In genomic region chr7:46461334-46461777, GRCh38 we compare ENCODE assay signal across 17 cellular contexts.
DNase-seq lines count a peak whose midpoint lies in the region; ATAC-seq and TF ChIP-seq lines count a peak whose summit lies in the region.
"Had no signal": no experiment of that assay in that cellular context is flagged by ENCODE, and none has a peak within 500 bp of the region (broad histone marks: within the 10 kb centered on the region; RNA-seq: fewer than 3 reads in every experiment).

No MANE protein-coding gene starts in this region.

- H3K4me3 ChIP-seq in mammary epithelial cell (replicated peaks in 1 of 3; ENCODE audit: insufficient read depth in 1 of 3, low read depth in 2 of 3, low read length in 3 of 3) (no peak overlapping the region), breast epithelium (no peak overlapping the region), fibroblast of pulmonary artery (replicated peaks; ENCODE audit: low read depth, low read length) (no peak overlapping the region), subcutaneous abdominal adipose tissue (ENCODE audit: low read depth in 1 of 5, low read length in 5 of 5) (peak overlapping the region in 3 of 5 donors; percentile 3 to 13 (median 8))
- H3K4me3 ChIP-seq: GM12878, HAP-1 had no signal

- DNase-seq in mammary epithelial cell (no peak), breast epithelium (ENCODE audit: low spot score in 2 of 2) (no peak), WTC11 (ENCODE audit: low spot score) (no peak), fibroblast of pulmonary artery (ENCODE audit: low read depth) (peak; percentile 65), retina (no peak), sciatic nerve (ENCODE audit: low spot score) (no peak)
- DNase-seq: NCI-H146; NCI-H2107; NCI-H226; NCI-H526 treated with DMSO at 0.1 percent for 48 hours; NK-92 treated with Interleukin-12 subunit alpha and Interleukin-12 subunit beta, amount 100 ng/mL, for 24 hours had no signal

- in situ Hi-C loops in mammary epithelial cell (cut with MboI; ENCODE audit: low sequenced_read_pairs in 2 of 2) = no loop called here

- H3K79me2 ChIP-seq in mammary epithelial cell (ENCODE audit: insufficient read depth, low read length) = no peaks in the 10 kb centered on the region

- H3K9ac ChIP-seq in mammary epithelial cell (ENCODE audit: insufficient read depth, low read length) (no peak overlapping the region), subcutaneous abdominal adipose tissue (ENCODE audit: low read length in 5 of 5) (no peak overlapping the region)

- CTCF ChIA-PET in mammary epithelial cell (lab: Charles Lee; ENCODE audit: low non-redundant PET) = no interaction called here
- CTCF ChIA-PET in WTC11 (lab: Charles Lee) = no interaction called here

- peaks cover 42% of the 10 kb centered on the region for H3K36me3 Mint-ChIP-seq in WTC11
- H3K36me3 Mint-ChIP-seq: CD14-positive monocyte had no signal

- TF ChIP-seq CTCF in mammary epithelial cell (conservative IDR thresholded peaks at IDR 0.05 in 1 of 2, IDR thresholded peaks at IDR 0.05 in 1 of 2; ENCODE audit: extremely low read depth in 1 of 2, insufficient read depth in 1 of 2, low read depth in 1 of 2, low read length in 2 of 2) (no peak), breast epithelium (IDR thresholded peaks at IDR 0.05) (no peak), WTC11 (IDR thresholded peaks at IDR 0.05) (no peak), fibroblast of pulmonary artery (IDR thresholded peaks at IDR 0.05; ENCODE audit: low read length, missing control alignments) (no peak)

- 40% methylated on average over 2 of the region's 3 CpGs for WGBS in mammary epithelial cell (ENCODE audit: low coverage, missing lambda C conversion rate)

- no peak overlapping the region for H3K4me3 Mint-ChIP-seq in WTC11
- H3K4me3 Mint-ChIP-seq: CD14-positive monocyte had no signal

- no peak overlapping the region for H3K27ac Mint-ChIP-seq in WTC11
- H3K27ac Mint-ChIP-seq: CD14-positive monocyte had no signal

- intact Hi-C loops in mammary epithelial cell (cut with micrococcal nuclease) (no loop called here), breast epithelium (cut with DNase I; ENCODE audit: low total_unique reads) (no loop called here), sciatic nerve (cut with DNase I) (no loop called here)

- H3K4me1 ChIP-seq in mammary epithelial cell (ENCODE audit: insufficient read depth, low read length) = peaks cover 10% of the 10 kb centered on the region
- H3K4me1 ChIP-seq in breast epithelium = no peaks in the 10 kb centered on the region
- H3K4me1 ChIP-seq in subcutaneous abdominal adipose tissue (ENCODE audit: control insufficient read depth in 5 of 5, insufficient read depth in 5 of 5, low read length in 5 of 5) = peaks cover 0 to 1% (median 0%) of the 10 kb centered on the region in 5 donors
- H3K4me1 ChIP-seq: HAP-1 had no signal

- H3K9me3 ChIP-seq in mammary epithelial cell (replicated peaks; ENCODE audit: insufficient read depth, low read length) (peaks cover under 1% of the 10 kb centered on the region), breast epithelium (peaks cover 34 to 45% of the 10 kb centered on the region in 2 donors), subcutaneous abdominal adipose tissue (ENCODE audit: control insufficient read depth in 5 of 5, low read length in 5 of 5) (peaks cover 3 to 58% (median 38%) of the 10 kb centered on the region in 5 donors)
- H3K9me3 ChIP-seq: HAP-1 had no signal

- H3K36me3 ChIP-seq in mammary epithelial cell (ENCODE audit: insufficient read depth, low read length) (no peaks in the 10 kb centered on the region), breast epithelium (no peaks in the 10 kb centered on the region), subcutaneous abdominal adipose tissue (ENCODE audit: control insufficient read depth in 5 of 5, insufficient read depth in 5 of 5, low read length in 5 of 5) (no peaks in the 10 kb centered on the region)
- H3K36me3 ChIP-seq: HAP-1 had no signal

- dilution Hi-C loops in mammary epithelial cell (cut with HindIII; ENCODE audit: low sequenced_read_pairs) = no loop called here

- no peak overlapping the region for H3K4me2 ChIP-seq in mammary epithelial cell (ENCODE audit: insufficient read depth, low read depth, low read length)

- ATAC-seq in WTC11 (no peak), GM21825 (IDR thresholded peaks at IDR 0.05; ENCODE audit: unreplicated experiment) (no peak), sciatic nerve (no peak)
- ATAC-seq: GM12878 had no signal

- POLR2A ChIA-PET in WTC11 (lab: Charles Lee) = no interaction called here

- BruUV-seq in mammary epithelial cell (replicated peaks; lab: Mats Ljungman, UMichigan) = no TSS peak

- H3K27ac ChIP-seq in mammary epithelial cell (ENCODE audit: insufficient read depth, low read depth, low read length) = no peak overlapping the region
- no peak overlapping the region for H3K27ac ChIP-seq in breast epithelium
- no peak overlapping the region for H3K27ac ChIP-seq in subcutaneous abdominal adipose tissue (ENCODE audit: low read depth, low read length)
- H3K27ac ChIP-seq: 22Rv1 had no signal

- peaks cover 82% of the 10 kb centered on the region for H3K9me3 Mint-ChIP-seq in WTC11

- no peak for TF ChIP-seq POLR2A in breast epithelium (IDR thresholded peaks at IDR 0.05)

- H4K20me1 ChIP-seq in mammary epithelial cell (ENCODE audit: insufficient read depth, low read length) = no peaks in the 10 kb centered on the region

- H3K27me3 ChIP-seq in mammary epithelial cell (ENCODE audit: insufficient read depth, low read length) (no peaks in the 10 kb centered on the region), breast epithelium (no peaks in the 10 kb centered on the region), subcutaneous abdominal adipose tissue (ENCODE audit: control insufficient read depth in 5 of 5, insufficient read depth in 4 of 5, low read length in 5 of 5) (no peaks in the 10 kb centered on the region)

- H2AFZ ChIP-seq in mammary epithelial cell (ENCODE audit: low read depth, low read length) = peak overlapping the region; percentile 42

- H3K4me1 Mint-ChIP-seq in WTC11 = no peaks in the 10 kb centered on the region
- H3K4me1 Mint-ChIP-seq: CD14-positive monocyte had no signal

- peaks cover 4% of the 10 kb centered on the region; the same call in 1 of the 2 replicates for H3K27me3 Mint-ChIP-seq in WTC11 (ENCODE audit: low read depth)

TF ChIP-seq in WTC11, 78 proteins besides CTCF, POLR2A, EP300 and RAD21:
- TF ChIP-seq CDX4 (CRISPR knock-in tag; IDR thresholded peaks at IDR 0.05; ENCODE audit: borderline replicate concordance) (0 out of 2 replicates have a peak, but pooled peaks have one; percentile 41), ATF1 (CRISPR knock-in tag; IDR thresholded peaks at IDR 0.05) (no peak)

Comparison
In these comparisons a context has a peak if more than half of its experiments do, and no peak if none do; other contexts are left out.
1. H3K4me3 ChIP-seq: peak in subcutaneous abdominal adipose tissue (3 of 5); none in mammary epithelial cell (0 of 3), breast epithelium (0 of 3) and fibroblast of pulmonary artery (single experiment).